In genomic region chr3:152192050-152192449, GRCh38 we compare ENCODE assay signal across 14 cellular contexts.
DNase-seq lines count a peak whose midpoint lies in the region; ATAC-seq and TF ChIP-seq lines count a peak whose summit lies in the region.
"Had no signal": no experiment of that assay in that cellular context is flagged by ENCODE, and none has a peak within 500 bp of the region (broad histone marks: within the 10 kb centered on the region; RNA-seq: fewer than 3 reads in every experiment).

No MANE protein-coding gene starts in this region.

- peak overlapping the region in 6 of 8 donors; percentile 31 to 92 (median 88) for H3K27ac ChIP-seq in spleen
- H3K27ac ChIP-seq: right lobe of liver had no signal

- peak overlapping the region; percentile 71 for H3K27ac Mint-ChIP-seq in activated CD4-positive, alpha-beta T cell treated with anti-CD3 and anti-CD28 coated beads, Interleukin-2, amount 10 ng/mL, durations not matched to agents 7 days and 5 days
- peak overlapping the region; percentile 89 for H3K27ac Mint-ChIP-seq in activated naive CD8-positive, alpha-beta T cell treated with anti-CD3 and anti-CD28 coated beads, Interleukin-2, amount 10 ng/mL, durations not matched to agents 7 days and 5 days
- H3K27ac Mint-ChIP-seq: brain had no signal

- peak; percentile 69 for ATAC-seq in activated naive CD8-positive, alpha-beta T cell treated with anti-CD3 and anti-CD28 coated beads, Interleukin-2, amount 10 ng/mL, durations not matched to agents 7 days and 5 days (ENCODE audit: low read depth)
- ATAC-seq: right lobe of liver, Right ventricle myocardium inferior had no signal

- POLR2A ChIA-PET in activated CD4-positive, alpha-beta T cell treated with anti-CD3 and anti-CD28 coated beads, Interleukin-2, amount 10 ng/mL, durations not matched to agents 7 days and 5 days (lab: Charles Lee), result no interaction called here
- POLR2A ChIA-PET in activated naive CD8-positive, alpha-beta T cell treated with anti-CD3 and anti-CD28 coated beads, Interleukin-2, amount 10 ng/mL, durations not matched to agents 7 days and 5 days (lab: Charles Lee), result interaction anchor here (1.0 to 2.2 kb wide), 4 partner anchors 12 to 51 kb away, joined by 3 to 6 read pairs (median 4); no protein-coding TSS in a partner anchor

- TF ChIP-seq CTCF in NB4 (IDR thresholded peaks at IDR 0.05; ENCODE audit: low read depth, low read length) (no peak), spleen (IDR thresholded peaks at IDR 0.05 in 8 of 11, conservative IDR thresholded peaks at IDR 0.05 in 3 of 11) (no peak), lower leg skin (IDR thresholded peaks at IDR 0.05) (no peak)

- H3K4me3 ChIP-seq in NB4 (ENCODE audit: low read depth, low read length) (no peak overlapping the region), spleen (peak overlapping the region in 1 of 8 donors; percentile 25), lower leg skin (ENCODE audit: low read depth, poor library complexity, severe bottlenecking) (no peak overlapping the region)
- H3K4me3 ChIP-seq: right lobe of liver had no signal

- peak overlapping the region; percentile 25 for H3K4me3 Mint-ChIP-seq in activated CD4-positive, alpha-beta T cell treated with anti-CD3 and anti-CD28 coated beads, Interleukin-2, amount 10 ng/mL, durations not matched to agents 7 days and 5 days
- peak overlapping the region; percentile 69 for H3K4me3 Mint-ChIP-seq in activated naive CD8-positive, alpha-beta T cell treated with anti-CD3 and anti-CD28 coated beads, Interleukin-2, amount 10 ng/mL, durations not matched to agents 7 days and 5 days
- H3K4me3 Mint-ChIP-seq: brain had no signal

- TF ChIP-seq POLR2A in NB4 (IDR thresholded peaks at IDR 0.05; ENCODE audit: extremely low read depth, insufficient read length), result no peak
- TF ChIP-seq POLR2A in spleen (IDR thresholded peaks at IDR 0.05), result no peak
- no peak for TF ChIP-seq POLR2A in lower leg skin (IDR thresholded peaks at IDR 0.05)

- H3K4me1 Mint-ChIP-seq in activated CD4-positive, alpha-beta T cell treated with anti-CD3 and anti-CD28 coated beads, Interleukin-2, amount 10 ng/mL, durations not matched to agents 7 days and 5 days, result peaks cover 80% of the 10 kb centered on the region
- H3K4me1 Mint-ChIP-seq in activated naive CD8-positive, alpha-beta T cell treated with anti-CD3 and anti-CD28 coated beads, Interleukin-2, amount 10 ng/mL, durations not matched to agents 7 days and 5 days, result peaks cover 62% of the 10 kb centered on the region
- H3K4me1 Mint-ChIP-seq: brain had no signal

- H3K27me3 Mint-ChIP-seq in activated CD4-positive, alpha-beta T cell treated with anti-CD3 and anti-CD28 coated beads, Interleukin-2, amount 10 ng/mL, durations not matched to agents 7 days and 5 days, result no peaks in the 10 kb centered on the region
- H3K27me3 Mint-ChIP-seq in activated naive CD8-positive, alpha-beta T cell treated with anti-CD3 and anti-CD28 coated beads, Interleukin-2, amount 10 ng/mL, durations not matched to agents 7 days and 5 days, result no peaks in the 10 kb centered on the region

- H3K9me3 Mint-ChIP-seq in activated CD4-positive, alpha-beta T cell treated with anti-CD3 and anti-CD28 coated beads, Interleukin-2, amount 10 ng/mL, durations not matched to agents 7 days and 5 days, result no peaks in the 10 kb centered on the region
- no peaks in the 10 kb centered on the region for H3K9me3 Mint-ChIP-seq in activated naive CD8-positive, alpha-beta T cell treated with anti-CD3 and anti-CD28 coated beads, Interleukin-2, amount 10 ng/mL, durations not matched to agents 7 days and 5 days
- H3K9me3 Mint-ChIP-seq: brain had no signal

- no peaks in the 10 kb centered on the region for H3K36me3 ChIP-seq in spleen
- H3K36me3 ChIP-seq: right lobe of liver had no signal

- peak; percentile 60 for DNase-seq in activated CD4-positive, alpha-beta T cell treated with anti-CD3 and anti-CD28 coated beads, Interleukin-2, amount 10 ng/mL, durations not matched to agents 7 days and 5 days
- no peak for DNase-seq in activated CD4-positive, alpha-beta T cell treated with anti-CD3 and anti-CD28 coated beads for 4 hours
- DNase-seq in NB4 (ENCODE audit: low read depth) (peak; percentile 16), spleen (no peak), A172 (ENCODE audit: low spot score) (no peak), lower leg skin (ENCODE audit: low spot score in 2 of 2) (no peak), superior temporal gyrus (ENCODE audit: extremely low spot score) (no peak)
- DNase-seq in activated naive CD8-positive, alpha-beta T cell treated with anti-CD3 and anti-CD28 coated beads, Interleukin-2, amount 10 ng/mL, durations not matched to agents 7 days and 5 days, result no peak
- DNase-seq: ACHN, NCI-H2081, NCI-H774, right lobe of liver had no signal

- CTCF ChIA-PET in activated CD4-positive, alpha-beta T cell treated with anti-CD3 and anti-CD28 coated beads, Interleukin-2, amount 10 ng/mL, durations not matched to agents 7 days and 5 days (lab: Charles Lee), result interaction anchor here (0.9 kb wide), 1 partner anchor 8 kb away, joined by 6 read pairs; no protein-coding TSS in a partner anchor

- peaks cover 4 to 79% (median 44%) of the 10 kb centered on the region in 6 donors for H3K4me1 ChIP-seq in spleen
- H3K4me1 ChIP-seq: right lobe of liver had no signal

- H3K9me3 ChIP-seq in spleen, result no peaks in the 10 kb centered on the region
- H3K9me3 ChIP-seq: right lobe of liver had no signal

- no peaks in the 10 kb centered on the region for H3K36me3 Mint-ChIP-seq in activated CD4-positive, alpha-beta T cell treated with anti-CD3 and anti-CD28 coated beads, Interleukin-2, amount 10 ng/mL, durations not matched to agents 7 days and 5 days (ENCODE audit: low read depth)
- no peaks in the 10 kb centered on the region for H3K36me3 Mint-ChIP-seq in activated naive CD8-positive, alpha-beta T cell treated with anti-CD3 and anti-CD28 coated beads, Interleukin-2, amount 10 ng/mL, durations not matched to agents 7 days and 5 days
- H3K36me3 Mint-ChIP-seq: brain had no signal

- no peaks in the 10 kb centered on the region for H3K27me3 ChIP-seq in spleen (replicated peaks in 1 of 7)
- H3K27me3 ChIP-seq: right lobe of liver had no signal

- intact Hi-C loops in spleen (cut with DNase I; ENCODE audit: low total_unique reads), result no loop called here
- intact Hi-C loops in lower leg skin (cut with DNase I; ENCODE audit: low total_unique reads), result no loop called here

- 32 to 68% (median 37%) methylated on average over 4 of the region's 4 CpGs for WGBS in spleen, 5 donors
- 76 to 83% methylated on average over 4 of the region's 4 CpGs for WGBS in lower leg skin, 2 donors

Comparison
In these comparisons a context has a peak if more than half of its experiments do, and no peak if none do; other contexts are left out.
1. DNase-seq: peak in activated CD4-positive, alpha-beta T cell treated with anti-CD3 and anti-CD28 coated beads, Interleukin-2, amount 10 ng/mL, durations not matched to agents 7 days and 5 days (single experiment) and NB4 (single experiment); none in activated CD4-positive, alpha-beta T cell treated with anti-CD3 and anti-CD28 coated beads for 4 hours (0 of 2), activated naive CD8-positive, alpha-beta T cell treated with anti-CD3 and anti-CD28 coated beads, Interleukin-2, amount 10 ng/mL, durations not matched to agents 7 days and 5 days (single experiment), spleen (single experiment), A172 (single experiment), lower leg skin (0 of 2) and superior temporal gyrus (single experiment).